ENCODE assay signal across 10 cellular contexts in genomic region chr10:78983608-78984007, GRCh38.
"Had no signal": no experiment of that assay in that cellular context is flagged by ENCODE, and none has a peak within 500 bp of the region (broad histone marks: within the 10 kb centered on the region; RNA-seq: fewer than 3 reads in every experiment).

No MANE protein-coding gene starts in this region.

- H3K27ac ChIP-seq: GM23248, HL-60, KMS-11 had no signal

- H3K9ac ChIP-seq: GM23248, KMS-11 had no signal

- FAIRE-seq: H54, HepG2 had no signal

- H3K4me3 ChIP-seq: GM23248 had no signal

- ATAC-seq: HepG2 had no signal

- H3K4me2 ChIP-seq: KMS-11 had no signal

- H2AFZ ChIP-seq: GM23248 had no signal

- DNase-seq: GM23248, GOT3, H9, HCEC 1CT, HFFc6, KBM-7 had no signal
